ENCODE assay signal across 13 cellular contexts in genomic region chr20:36264426-36265246, GRCh38. TPM values are rescaled to one million over a fixed set of nuclear protein-coding genes. Genes with fewer than 3 reads are reported as not detected.
A peak's percentile ranks its signal among the peaks of the same experiment; 100 is the strongest.
DNase-seq lines count a peak whose midpoint lies in the region; ATAC-seq and TF ChIP-seq lines count a peak whose summit lies in the region.
"Had no signal": no experiment of that assay in that cellular context is flagged by ENCODE, and none has a peak within 500 bp of the region (broad histone marks: within the 10 kb centered on the region; RNA-seq: fewer than 3 reads in every experiment).

No MANE protein-coding gene starts in this region.

- H3K9me3 ChIP-seq in RWPE2 (ENCODE audit: severe bottlenecking) (no peaks in the 10 kb centered on the region), sigmoid colon (no peaks in the 10 kb centered on the region), Peyer's patch (no peaks in the 10 kb centered on the region)

- H3K4me1 ChIP-seq in RWPE2 (ENCODE audit: insufficient read depth, poor library complexity, severe bottlenecking) (no peaks in the 10 kb centered on the region), sigmoid colon (no peaks in the 10 kb centered on the region), Peyer's patch (no peaks in the 10 kb centered on the region)

- H3K27ac ChIP-seq in RWPE2 (ENCODE audit: poor library complexity, severe bottlenecking) = no peak overlapping the region
- no peak overlapping the region for H3K27ac ChIP-seq in sigmoid colon
- no peak overlapping the region for H3K27ac ChIP-seq in Peyer's patch

- WGBS in sigmoid colon, 2 donors = 90 to 91% methylated on average over 20 of the region's 20 CpGs

- H3K4me3 ChIP-seq in RWPE2 (ENCODE audit: severe bottlenecking) (no peak overlapping the region), sigmoid colon (no peak overlapping the region), Peyer's patch (no peak overlapping the region)
- H3K4me3 ChIP-seq: GM23338 had no signal

- no peak for TF ChIP-seq EP300 in sigmoid colon (IDR thresholded peaks at IDR 0.05)

- H3K36me3 ChIP-seq in RWPE2 (ENCODE audit: low read depth) (no peaks in the 10 kb centered on the region), sigmoid colon (no peaks in the 10 kb centered on the region), Peyer's patch (no peaks in the 10 kb centered on the region)

- TF ChIP-seq CTCF in RWPE2 (IDR thresholded peaks at IDR 0.05; ENCODE audit: poor library complexity, severe bottlenecking) (no peak), sigmoid colon (IDR thresholded peaks at IDR 0.05) (no peak), Peyer's patch (IDR thresholded peaks at IDR 0.05) (no peak)

- H3K27me3 ChIP-seq in RWPE2 (ENCODE audit: insufficient read depth, poor library complexity, severe bottlenecking) (no peaks in the 10 kb centered on the region), sigmoid colon (no peaks in the 10 kb centered on the region), Peyer's patch (no peaks in the 10 kb centered on the region)

- no peak for ATAC-seq in RWPE2 (ENCODE audit: low read depth)
- ATAC-seq: CD8-positive, alpha-beta T cell; GM23338 had no signal

- TF ChIP-seq POLR2A in sigmoid colon (IDR thresholded peaks at IDR 0.05) (no peak), Peyer's patch (IDR thresholded peaks at IDR 0.05) (no peak)

- intact Hi-C loops in sigmoid colon (cut with DNase I) = no loop called here

- DNase-seq in D341Med (ENCODE audit: low spot score) (peak; percentile 11), RWPE2 (ENCODE audit: low spot score) (peak; percentile 74), islet precursor cell (peak; percentile 47), sigmoid colon (peak; percentile 53), NCI-H2029 treated with DMSO at 0.1 percent for 48 hours (lab: John Stamatoyannopoulos, UW) (no peak), Peyer's patch (no peak)
- DNase-seq: CD8-positive, alpha-beta T cell; COR-L47; DND-41; GDM1; H9; IMR-90 had no signal

RNA-seq across cellular contexts. Expression of gene AAR2, which starts 28.4 kb away (rescaled TPM):
- 10 to 100 TPM; 26.5 to 39.6 (median 34.8) TPM for total RNA-seq in sigmoid colon
- polyA plus RNA-seq in sigmoid colon = 10 to 100 TPM; 11.4 to 22.7 (median 15.3) TPM
- 10 to 100 TPM; 17.3 to 30.3 (median 29.5) TPM for total RNA-seq in Peyer's patch

RNA-seq across cellular contexts. Expression of gene DLGAP4, which starts 41.5 kb away (rescaled TPM):
- total RNA-seq in sigmoid colon (10 to 100 TPM; 21.0 to 60.7 (median 37.5) TPM), Peyer's patch (10 to 100 TPM; 44.5 to 70.1 (median 59.0) TPM)
- 10 to 100 TPM; 21.7 to 36.9 (median 23.4) TPM for polyA plus RNA-seq in sigmoid colon

Comparison
In these comparisons a context has a peak if more than half of its experiments do, and no peak if none do; other contexts are left out.
1. DNase-seq: peak in D341Med (single experiment), RWPE2 (single experiment), islet precursor cell (single experiment) and sigmoid colon (single experiment); none in NCI-H2029 treated with DMSO at 0.1 percent for 48 hours (single experiment) and Peyer's patch (0 of 3).